Comparison of ENCODE assay signal across 2 cellular contexts in the genomic region with DNA sequence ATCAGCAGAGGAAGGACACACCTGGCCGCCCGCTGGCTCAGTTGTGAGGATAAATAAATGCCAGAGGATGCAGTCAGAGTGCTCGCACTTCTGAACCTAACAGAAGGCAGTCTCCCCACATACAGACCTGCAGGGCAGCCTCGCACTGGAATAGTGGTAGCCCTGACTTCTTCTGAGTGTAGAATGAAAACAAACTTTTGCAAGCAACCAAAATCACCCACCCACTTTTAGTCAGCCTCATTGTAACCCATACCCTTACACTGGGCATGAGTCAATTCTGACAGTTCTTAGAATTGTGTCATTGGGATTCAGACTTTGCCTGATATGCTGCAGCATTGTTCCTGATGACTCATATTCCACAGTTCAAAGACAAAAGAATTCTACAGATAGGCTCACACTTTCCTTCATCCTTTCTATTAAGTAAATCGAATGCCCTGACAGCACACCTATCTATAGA.
TF ChIP-seq lines count a peak whose summit lies in the region.

No MANE protein-coding gene starts in this region.

TF ChIP-seq in HEK293, 187 proteins besides CTCF, POLR2A, EP300 and RAD21 (continued from another document):
- TF ChIP-seq, protein P1, sequence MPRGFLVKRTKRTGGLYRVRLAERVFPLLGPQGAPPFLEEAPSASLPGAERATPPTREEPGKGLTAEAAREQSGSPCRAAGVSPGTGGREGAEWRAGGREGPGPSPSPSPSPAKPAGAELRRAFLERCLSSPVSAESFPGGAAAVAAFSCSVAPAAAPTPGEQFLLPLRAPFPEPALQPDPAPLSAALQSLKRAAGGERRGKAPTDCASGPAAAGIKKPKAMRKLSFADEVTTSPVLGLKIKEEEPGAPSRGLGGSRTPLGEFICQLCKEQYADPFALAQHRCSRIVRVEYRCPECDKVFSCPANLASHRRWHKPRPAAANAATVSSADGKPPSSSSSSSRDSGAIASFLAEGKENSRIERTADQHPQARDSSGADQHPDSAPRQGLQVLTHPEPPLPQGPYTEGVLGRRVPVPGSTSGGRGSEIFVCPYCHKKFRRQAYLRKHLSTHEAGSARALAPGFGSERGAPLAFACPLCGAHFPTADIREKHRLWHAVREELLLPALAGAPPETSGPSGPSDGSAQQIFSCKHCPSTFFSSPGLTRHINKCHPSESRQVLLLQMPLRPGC (tag by site-specific recombination; IDR thresholded peaks at IDR 0.05), result peak; percentile 79
- TF ChIP-seq, protein P2, sequence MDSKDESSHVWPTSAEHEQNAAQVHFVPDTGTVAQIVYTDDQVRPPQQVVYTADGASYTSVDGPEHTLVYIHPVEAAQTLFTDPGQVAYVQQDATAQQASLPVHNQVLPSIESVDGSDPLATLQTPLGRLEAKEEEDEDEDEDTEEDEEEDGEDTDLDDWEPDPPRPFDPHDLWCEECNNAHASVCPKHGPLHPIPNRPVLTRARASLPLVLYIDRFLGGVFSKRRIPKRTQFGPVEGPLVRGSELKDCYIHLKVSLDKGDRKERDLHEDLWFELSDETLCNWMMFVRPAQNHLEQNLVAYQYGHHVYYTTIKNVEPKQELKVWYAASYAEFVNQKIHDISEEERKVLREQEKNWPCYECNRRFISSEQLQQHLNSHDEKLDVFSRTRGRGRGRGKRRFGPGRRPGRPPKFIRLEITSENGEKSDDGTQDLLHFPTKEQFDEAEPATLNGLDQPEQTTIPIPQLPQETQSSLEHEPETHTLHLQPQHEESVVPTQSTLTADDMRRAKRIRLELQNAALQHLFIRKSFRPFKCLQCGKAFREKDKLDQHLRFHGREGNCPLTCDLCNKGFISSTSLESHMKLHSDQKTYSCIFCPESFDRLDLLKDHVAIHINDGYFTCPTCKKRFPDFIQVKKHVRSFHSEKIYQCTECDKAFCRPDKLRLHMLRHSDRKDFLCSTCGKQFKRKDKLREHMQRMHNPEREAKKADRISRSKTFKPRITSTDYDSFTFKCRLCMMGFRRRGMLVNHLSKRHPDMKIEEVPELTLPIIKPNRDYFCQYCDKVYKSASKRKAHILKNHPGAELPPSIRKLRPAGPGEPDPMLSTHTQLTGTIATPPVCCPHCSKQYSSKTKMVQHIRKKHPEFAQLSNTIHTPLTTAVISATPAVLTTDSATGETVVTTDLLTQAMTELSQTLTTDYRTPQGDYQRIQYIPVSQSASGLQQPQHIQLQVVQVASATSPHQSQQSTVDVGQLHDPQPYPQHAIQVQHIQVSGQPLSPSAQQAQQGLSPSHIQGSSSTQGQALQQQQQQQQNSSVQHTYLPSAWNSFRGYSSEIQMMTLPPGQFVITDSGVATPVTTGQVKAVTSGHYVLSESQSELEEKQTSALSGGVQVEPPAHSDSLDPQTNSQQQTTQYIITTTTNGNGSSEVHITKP (tag by site-specific recombination; IDR thresholded peaks at IDR 0.05), result 0 out of 2 replicates have a peak, but pooled peaks have one; percentile 7
- TF ChIP-seq ZNF830 (tag by site-specific recombination; IDR thresholded peaks at IDR 0.05; ENCODE audit: low read depth), result no peak
- TF ChIP-seq EGR2 (tag by site-specific recombination; IDR thresholded peaks at IDR 0.05; ENCODE audit: low read depth), result no peak
- TF ChIP-seq ZNF629 (tag by site-specific recombination; IDR thresholded peaks at IDR 0.05), result 0 out of 2 replicates have a peak, but pooled peaks have one; percentile 45
- TF ChIP-seq ZNF366 (tag by site-specific recombination; conservative IDR thresholded peaks at IDR 0.05), result peak; percentile 75
- peak; percentile 74 for TF ChIP-seq ZNF660 (tag by site-specific recombination; IDR thresholded peaks at IDR 0.05)
- TF ChIP-seq KLF8 (tag by site-specific recombination; IDR thresholded peaks at IDR 0.05), result 0 out of 2 replicates have a peak, but pooled peaks have one; percentile 30
- peak; percentile 37; the same call in 1 of the 2 replicates for TF ChIP-seq ZNF335 (tag by site-specific recombination; conservative IDR thresholded peaks at IDR 0.05)
- 0 out of 2 replicates have a peak, but pooled peaks have one; percentile 12 for TF ChIP-seq SP3 (tag by site-specific recombination; IDR thresholded peaks at IDR 0.05)
- peak; percentile 62; the same call in 1 of the 2 replicates for TF ChIP-seq ZNF184 (tag by site-specific recombination; IDR thresholded peaks at IDR 0.05)
- TF ChIP-seq GFI1B (tag by site-specific recombination; IDR thresholded peaks at IDR 0.05), result no peak
- no peak for TF ChIP-seq ZNF341 (tag by site-specific recombination; IDR thresholded peaks at IDR 0.05; ENCODE audit: low read depth)
- TF ChIP-seq, protein P3, sequence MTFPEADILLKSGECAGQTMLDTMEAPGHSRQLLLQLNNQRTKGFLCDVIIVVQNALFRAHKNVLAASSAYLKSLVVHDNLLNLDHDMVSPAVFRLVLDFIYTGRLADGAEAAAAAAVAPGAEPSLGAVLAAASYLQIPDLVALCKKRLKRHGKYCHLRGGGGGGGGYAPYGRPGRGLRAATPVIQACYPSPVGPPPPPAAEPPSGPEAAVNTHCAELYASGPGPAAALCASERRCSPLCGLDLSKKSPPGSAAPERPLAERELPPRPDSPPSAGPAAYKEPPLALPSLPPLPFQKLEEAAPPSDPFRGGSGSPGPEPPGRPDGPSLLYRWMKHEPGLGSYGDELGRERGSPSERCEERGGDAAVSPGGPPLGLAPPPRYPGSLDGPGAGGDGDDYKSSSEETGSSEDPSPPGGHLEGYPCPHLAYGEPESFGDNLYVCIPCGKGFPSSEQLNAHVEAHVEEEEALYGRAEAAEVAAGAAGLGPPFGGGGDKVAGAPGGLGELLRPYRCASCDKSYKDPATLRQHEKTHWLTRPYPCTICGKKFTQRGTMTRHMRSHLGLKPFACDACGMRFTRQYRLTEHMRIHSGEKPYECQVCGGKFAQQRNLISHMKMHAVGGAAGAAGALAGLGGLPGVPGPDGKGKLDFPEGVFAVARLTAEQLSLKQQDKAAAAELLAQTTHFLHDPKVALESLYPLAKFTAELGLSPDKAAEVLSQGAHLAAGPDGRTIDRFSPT (tag by site-specific recombination; IDR thresholded peaks at IDR 0.05), result peak; percentile 31; the same call in 1 of the 2 replicates
- TF ChIP-seq ZNF10 (tag by site-specific recombination; IDR thresholded peaks at IDR 0.05), result 0 out of 2 replicates have a peak, but pooled peaks have one; percentile 34
- 0 out of 2 replicates have a peak, but pooled peaks have one; percentile 20 for TF ChIP-seq KLF9 (tag by site-specific recombination; IDR thresholded peaks at IDR 0.05; ENCODE audit: low read depth)
- TF ChIP-seq ZNF600 (tag by site-specific recombination; IDR thresholded peaks at IDR 0.05), result peak; percentile 42; the same call in 1 of the 2 replicates

TF ChIP-seq in SK-N-SH treated with all-trans-retinoic acid at 6 μM for 48 hours, 23 proteins besides CTCF, POLR2A, EP300 and RAD21 (continued from another document):
- TF ChIP-seq, protein P4, sequence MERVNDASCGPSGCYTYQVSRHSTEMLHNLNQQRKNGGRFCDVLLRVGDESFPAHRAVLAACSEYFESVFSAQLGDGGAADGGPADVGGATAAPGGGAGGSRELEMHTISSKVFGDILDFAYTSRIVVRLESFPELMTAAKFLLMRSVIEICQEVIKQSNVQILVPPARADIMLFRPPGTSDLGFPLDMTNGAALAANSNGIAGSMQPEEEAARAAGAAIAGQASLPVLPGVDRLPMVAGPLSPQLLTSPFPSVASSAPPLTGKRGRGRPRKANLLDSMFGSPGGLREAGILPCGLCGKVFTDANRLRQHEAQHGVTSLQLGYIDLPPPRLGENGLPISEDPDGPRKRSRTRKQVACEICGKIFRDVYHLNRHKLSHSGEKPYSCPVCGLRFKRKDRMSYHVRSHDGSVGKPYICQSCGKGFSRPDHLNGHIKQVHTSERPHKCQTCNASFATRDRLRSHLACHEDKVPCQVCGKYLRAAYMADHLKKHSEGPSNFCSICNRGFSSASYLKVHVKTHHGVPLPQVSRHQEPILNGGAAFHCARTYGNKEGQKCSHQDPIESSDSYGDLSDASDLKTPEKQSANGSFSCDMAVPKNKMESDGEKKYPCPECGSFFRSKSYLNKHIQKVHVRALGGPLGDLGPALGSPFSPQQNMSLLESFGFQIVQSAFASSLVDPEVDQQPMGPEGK (CRISPR knock-in tag; IDR thresholded peaks at IDR 0.05; ENCODE audit: borderline replicate concordance), result no peak
- TF ChIP-seq, protein P5, sequence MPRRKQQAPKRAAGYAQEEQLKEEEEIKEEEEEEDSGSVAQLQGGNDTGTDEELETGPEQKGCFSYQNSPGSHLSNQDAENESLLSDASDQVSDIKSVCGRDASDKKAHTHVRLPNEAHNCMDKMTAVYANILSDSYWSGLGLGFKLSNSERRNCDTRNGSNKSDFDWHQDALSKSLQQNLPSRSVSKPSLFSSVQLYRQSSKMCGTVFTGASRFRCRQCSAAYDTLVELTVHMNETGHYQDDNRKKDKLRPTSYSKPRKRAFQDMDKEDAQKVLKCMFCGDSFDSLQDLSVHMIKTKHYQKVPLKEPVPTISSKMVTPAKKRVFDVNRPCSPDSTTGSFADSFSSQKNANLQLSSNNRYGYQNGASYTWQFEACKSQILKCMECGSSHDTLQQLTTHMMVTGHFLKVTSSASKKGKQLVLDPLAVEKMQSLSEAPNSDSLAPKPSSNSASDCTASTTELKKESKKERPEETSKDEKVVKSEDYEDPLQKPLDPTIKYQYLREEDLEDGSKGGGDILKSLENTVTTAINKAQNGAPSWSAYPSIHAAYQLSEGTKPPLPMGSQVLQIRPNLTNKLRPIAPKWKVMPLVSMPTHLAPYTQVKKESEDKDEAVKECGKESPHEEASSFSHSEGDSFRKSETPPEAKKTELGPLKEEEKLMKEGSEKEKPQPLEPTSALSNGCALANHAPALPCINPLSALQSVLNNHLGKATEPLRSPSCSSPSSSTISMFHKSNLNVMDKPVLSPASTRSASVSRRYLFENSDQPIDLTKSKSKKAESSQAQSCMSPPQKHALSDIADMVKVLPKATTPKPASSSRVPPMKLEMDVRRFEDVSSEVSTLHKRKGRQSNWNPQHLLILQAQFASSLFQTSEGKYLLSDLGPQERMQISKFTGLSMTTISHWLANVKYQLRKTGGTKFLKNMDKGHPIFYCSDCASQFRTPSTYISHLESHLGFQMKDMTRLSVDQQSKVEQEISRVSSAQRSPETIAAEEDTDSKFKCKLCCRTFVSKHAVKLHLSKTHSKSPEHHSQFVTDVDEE (CRISPR knock-in tag; IDR thresholded peaks at IDR 0.05), result no peak
- TF ChIP-seq ZNF8 (CRISPR knock-in tag; IDR thresholded peaks at IDR 0.05) (no peak), PPARA (CRISPR knock-in tag; IDR thresholded peaks at IDR 0.05; ENCODE audit: borderline replicate concordance) (no peak), ZFP3 (CRISPR knock-in tag; IDR thresholded peaks at IDR 0.05) (no peak), ISL1 (CRISPR knock-in tag; IDR thresholded peaks at IDR 0.05) (no peak)
